8 cellular contexts compared by ENCODE assay signal in genomic region chr1:23960291-23960718, GRCh38. TPM values are rescaled to one million over a fixed set of nuclear protein-coding genes. Genes with fewer than 3 reads are reported as not detected.
DNase-seq lines count a peak whose midpoint lies in the region; ATAC-seq and TF ChIP-seq lines count a peak whose summit lies in the region.

No MANE protein-coding gene starts in this region.

- intact Hi-C loops in PC-3 (cut with micrococcal nuclease), result loop anchor here (10.0 kb wide), 1 partner anchor 154 kb away; the partner anchor contains the start of gene MYOM3

- H2AFZ ChIP-seq in PC-3 (ENCODE audit: low read length), result no peak overlapping the region

- H4K20me1 ChIP-seq in PC-3 (ENCODE audit: low read length), result peaks cover 19% of the 10 kb centered on the region

- BruUV-seq in PC-3 (replicated peaks; lab: Mats Ljungman, UMichigan), result TSS peak; percentile 50

- H3K9me3 ChIP-seq in PC-3 (ENCODE audit: low read length) (no peaks in the 10 kb centered on the region), endodermal cell (ENCODE audit: control insufficient read depth, low read length) (no peaks in the 10 kb centered on the region)

- H3K4me1 Mint-ChIP-seq in endodermal cell (peaks cover 13% of the 10 kb centered on the region), nephron progenitor cell (peaks cover 56% of the 10 kb centered on the region)

- H3K36me3 Mint-ChIP-seq in endodermal cell (ENCODE audit: low read depth), result peaks cover 21% of the 10 kb centered on the region
- peaks cover 25% of the 10 kb centered on the region for H3K36me3 Mint-ChIP-seq in nephron progenitor cell (ENCODE audit: low read depth)

- peak overlapping the region; percentile 100 for H3K27ac Mint-ChIP-seq in endodermal cell
- peak overlapping the region; percentile 100 for H3K27ac Mint-ChIP-seq in nephron progenitor cell

- peaks cover 25% of the 10 kb centered on the region for H3F3A ChIP-seq in PC-3 (ENCODE audit: low read length, unreplicated experiment)

- CTCF ChIA-PET in PC-3 (lab: Charles Lee), result no interaction called here

- ATAC-seq in PC-3, result no peak
- no peak for ATAC-seq in HG02571 (IDR thresholded peaks at IDR 0.05; ENCODE audit: unreplicated experiment)
- no peak for ATAC-seq in GM18498 (IDR thresholded peaks at IDR 0.05; ENCODE audit: unreplicated experiment)

- H3K4me2 ChIP-seq in PC-3 (ENCODE audit: low read length), result peak overlapping the region; percentile 85

- H3K4me1 ChIP-seq in PC-3 (ENCODE audit: insufficient read depth, low read length), result peaks cover 34% of the 10 kb centered on the region
- no peaks in the 10 kb centered on the region for H3K4me1 ChIP-seq in endodermal cell (ENCODE audit: control insufficient read depth, insufficient read depth, low read length)

- H3K36me3 ChIP-seq in PC-3 (ENCODE audit: low read depth, low read length), result peaks cover 18% of the 10 kb centered on the region
- H3K36me3 ChIP-seq in endodermal cell (ENCODE audit: control insufficient read depth, insufficient read depth, low read length), result peaks cover 32% of the 10 kb centered on the region

- no peaks in the 10 kb centered on the region for H3K9me2 ChIP-seq in PC-3 (replicated peaks; ENCODE audit: low read length)

- no peaks in the 10 kb centered on the region for H3K9me3 Mint-ChIP-seq in endodermal cell
- no peaks in the 10 kb centered on the region for H3K9me3 Mint-ChIP-seq in nephron progenitor cell

- H3K27me3 Mint-ChIP-seq in endodermal cell (ENCODE audit: insufficient read depth), result no peaks in the 10 kb centered on the region
- no peaks in the 10 kb centered on the region for H3K27me3 Mint-ChIP-seq in nephron progenitor cell (ENCODE audit: low read depth, poor library complexity)

- WGBS in endodermal cell (ENCODE audit: insufficient coverage in 1 of 2, insufficient read length in 1 of 2), 2 experiments, result 0% methylated on average over 6 to 9 of the region's 9 CpGs

- TF ChIP-seq CTCF in PC-3 (conservative IDR thresholded peaks at IDR 0.05; ENCODE audit: low read depth, low read length) (no peak), endodermal cell (conservative IDR thresholded peaks at IDR 0.05) (peak; percentile 3), nephron progenitor cell (IDR thresholded peaks at IDR 0.05) (no peak)

- H3K4me3 Mint-ChIP-seq in endodermal cell, result peak overlapping the region; percentile 98
- peak overlapping the region; percentile 100 for H3K4me3 Mint-ChIP-seq in nephron progenitor cell

- peaks cover 24% of the 10 kb centered on the region for H3K79me2 ChIP-seq in PC-3 (ENCODE audit: low read length)

- H3K27me3 ChIP-seq in PC-3 (ENCODE audit: low read length) (no peaks in the 10 kb centered on the region), endodermal cell (ENCODE audit: control insufficient read depth, insufficient read depth, low read length, poor library complexity, severe bottlenecking) (no peaks in the 10 kb centered on the region)

- POLR2A ChIA-PET in PC-3 (lab: Charles Lee; ENCODE audit: unreplicated experiment), result interaction anchor here (0.6 to 1.0 kb wide), 6 partner anchors 44 to 616 kb away, joined by 3 to 8 read pairs (median 4); no protein-coding TSS in a partner anchor

- H3K27ac ChIP-seq in PC-3 (ENCODE audit: low read length), result peak overlapping the region; percentile 97
- peak overlapping the region; percentile 99 for H3K27ac ChIP-seq in endodermal cell (ENCODE audit: low read depth, low read length)

- peak overlapping the region; percentile 94 for H3K9ac ChIP-seq in PC-3 (ENCODE audit: low read length)
- H3K9ac ChIP-seq in endodermal cell (ENCODE audit: extremely low read depth, low read length, poor library complexity, severe bottlenecking), result peak overlapping the region; percentile 97

- peak overlapping the region; percentile 94 for H3K4me3 ChIP-seq in PC-3 (ENCODE audit: low read length)
- H3K4me3 ChIP-seq in endodermal cell (ENCODE audit: low read length), result peak overlapping the region; percentile 97

- DNase-seq in EL (peak; percentile 46), PC-3 (no peak), endodermal cell (no peak), nephron progenitor cell (no peak), mesenteric fat pad (ENCODE audit: low spot score) (no peak), NCI-H128 (lab: John Stamatoyannopoulos, UW; ENCODE audit: unreplicated experiment) (no peak)

RNA-seq across cellular contexts. Expression of gene PNRC2, which starts 0.7 kb away (rescaled TPM):
- 36.3 and 45.6 TPM in 2 replicates for total RNA-seq in PC-3 (2014; rRNA removed)
- 100 to 1,000 TPM; 107 to 108 TPM for total RNA-seq in endodermal cell
- 132 TPM for polyA plus RNA-seq in endodermal cell (2013, experiment 1 of 2)
- 128 TPM for polyA plus RNA-seq in endodermal cell (2013, experiment 2 of 2)
- 94.5 TPM for total RNA-seq in mesenteric fat pad

RNA-seq across cellular contexts. Expression of gene SRSF10, which starts 19.8 kb away (rescaled TPM):
- total RNA-seq in PC-3 (2014; rRNA removed) (109 and 121 TPM in 2 replicates), endodermal cell (100 to 1,000 TPM; 162 to 170 TPM), mesenteric fat pad (85.4 TPM)
- polyA plus RNA-seq in endodermal cell (2013, experiment 1 of 2), result 167 TPM
- 155 TPM for polyA plus RNA-seq in endodermal cell (2013, experiment 2 of 2)

RNA-seq across cellular contexts. Expression of gene CNR2, which starts 47.1 kb away (rescaled TPM):
- not detected in 2 replicates for total RNA-seq in PC-3 (2014; rRNA removed)
- total RNA-seq in endodermal cell, result not detected
- not detected for polyA plus RNA-seq in endodermal cell (2013, experiment 1 of 2)
- not detected for polyA plus RNA-seq in endodermal cell (2013, experiment 2 of 2)
- total RNA-seq in mesenteric fat pad, result not detected
